ENCODE assay signal across 8 cellular contexts in genomic region chr13:45807520-45808099, GRCh38. TPM values are rescaled to one million over a fixed set of nuclear protein-coding genes. Genes with fewer than 3 reads are reported as not detected.
DNase-seq lines count a peak whose midpoint lies in the region; ATAC-seq, FAIRE-seq and TF ChIP-seq lines count a peak whose summit lies in the region.

No MANE protein-coding gene starts in this region.

- no peak overlapping the region for H3K4me3 Mint-ChIP-seq in osteocyte (ENCODE audit: unreplicated experiment)

- peaks cover 8% of the 10 kb centered on the region for H3K27me3 Mint-ChIP-seq in osteocyte (ENCODE audit: unreplicated experiment)

- peak; percentile 70 for TF ChIP-seq CTCF in GM10266 (IDR thresholded peaks at IDR 0.05; ENCODE audit: control insufficient read depth, insufficient read depth, low read depth, missing control alignments)
- TF ChIP-seq CTCF in osteocyte (IDR thresholded peaks at IDR 0.05), result peak; percentile 75

- H3K4me1 Mint-ChIP-seq in osteocyte (ENCODE audit: unreplicated experiment), result no peaks in the 10 kb centered on the region

- H3K27ac Mint-ChIP-seq in osteocyte (ENCODE audit: unreplicated experiment), result no peak overlapping the region

- peak; percentile 71 for FAIRE-seq in A204.1 (lab: Jason Lieb, UNC)

- no peaks in the 10 kb centered on the region for H3K36me3 Mint-ChIP-seq in osteocyte (ENCODE audit: unreplicated experiment)

- DNase-seq in GM10266 (ENCODE audit: extremely low spot score) (peak; percentile 53), NCI-H1092 treated with DMSO at 0.1 percent for 48 hours (lab: John Stamatoyannopoulos, UW) (peak; percentile 59), UCSD-AML1 (lab: John Stamatoyannopoulos, UW; ENCODE audit: unreplicated experiment) (peak; percentile 18), fibroblast of the conjunctiva (ENCODE audit: low read depth) (peak; percentile 21), osteocyte (ENCODE audit: extremely low spot score, unreplicated experiment) (no peak)

- ATAC-seq in HG02884 (IDR thresholded peaks at IDR 0.05; ENCODE audit: unreplicated experiment) (no peak), HG03460 (IDR thresholded peaks at IDR 0.05; ENCODE audit: unreplicated experiment) (no peak)

- peaks cover 4% of the 10 kb centered on the region for H3K9me3 Mint-ChIP-seq in osteocyte (ENCODE audit: unreplicated experiment)

RNA-seq across cellular contexts. Expression of gene SIAH3, which starts 43.9 kb away (rescaled TPM):
- total RNA-seq in osteocyte, result not detected in 2 replicates
